Comparison of ENCODE assay signal across 20 cellular contexts in genomic region chr1:213977486-213977842, GRCh38. TPM values are rescaled to one million over a fixed set of nuclear protein-coding genes. Genes with fewer than 3 reads are reported as not detected.
DNase-seq lines count a peak whose midpoint lies in the region; ATAC-seq and TF ChIP-seq lines count a peak whose summit lies in the region.
"Had no signal": no experiment of that assay in that cellular context is flagged by ENCODE, and none has a peak within 500 bp of the region (broad histone marks: within the 10 kb centered on the region; RNA-seq: fewer than 3 reads in every experiment).

No MANE protein-coding gene starts in this region.

- H3K9me3 ChIP-seq in heart left ventricle = no peaks in the 10 kb centered on the region
- no peaks in the 10 kb centered on the region for H3K9me3 ChIP-seq in aorta (ENCODE audit: control insufficient read depth, low read length)
- H3K9me3 ChIP-seq in adrenal gland (replicated peaks in 1 of 3) = no peaks in the 10 kb centered on the region

- H3K27me3 ChIP-seq in heart left ventricle (peaks cover 0 to 48% (median 28%) of the 10 kb centered on the region in 9 donors), aorta (ENCODE audit: control insufficient read depth in 1 of 2, insufficient read depth in 2 of 2, low read length in 1 of 2) (no peaks in the 10 kb centered on the region), adrenal gland (peaks cover 3% of the 10 kb centered on the region)

- ATAC-seq in heart left ventricle = peak in 3 of 4 donors; percentile 83 to 85 (median 84)
- peak; percentile 71 for ATAC-seq in left lobe of liver
- ATAC-seq in aorta (ENCODE audit: low FRiP score) = peak; percentile 39
- ATAC-seq: naive thymus-derived CD4-positive, alpha-beta T cell had no signal

- 22 to 25% (median 24%) methylated on average over 7 of the region's 7 CpGs for WGBS in heart left ventricle, 4 donors
- WGBS in aorta, 2 donors = 24 to 31% methylated on average over 7 of the region's 7 CpGs
- 53 to 67% (median 62%) methylated on average over 6 to 7 of the region's 7 CpGs for WGBS in adrenal gland, 4 donors

- no peak for TF ChIP-seq POLR2A in heart left ventricle (IDR thresholded peaks at IDR 0.05)
- no peak for TF ChIP-seq POLR2A in adrenal gland (IDR thresholded peaks at IDR 0.05)

- intact Hi-C loops in heart left ventricle (cut with DNase I) (loop anchor here in 2 of 10 donors (5.0 to 10.0 kb wide), 2 partner anchors 410 to 413 kb away; no protein-coding TSS in a partner anchor), cardiac septum (cut with DNase I) (loop anchor here (5.0 kb wide), 1 partner anchor 410 kb away; no protein-coding TSS in a partner anchor), aorta (cut with DNase I) (no loop called here), adrenal gland (cut with DNase I) (no loop called here)

- no peak for TF ChIP-seq CTCF in heart left ventricle (IDR thresholded peaks at IDR 0.05)
- TF ChIP-seq CTCF in adrenal gland (IDR thresholded peaks at IDR 0.05) = no peak

- H3K36me3 ChIP-seq in heart left ventricle = no peaks in the 10 kb centered on the region
- no peaks in the 10 kb centered on the region for H3K36me3 ChIP-seq in aorta (ENCODE audit: control insufficient read depth in 1 of 2, insufficient read depth in 2 of 2, low read length in 1 of 2)
- H3K36me3 ChIP-seq in adrenal gland (replicated peaks in 1 of 2) = no peaks in the 10 kb centered on the region
- H3K36me3 ChIP-seq: BLaER1, cardiac muscle cell, WERI-Rb-1 had no signal

- H3K4me3 ChIP-seq in heart left ventricle (no peak overlapping the region), aorta (ENCODE audit: low read length in 2 of 2) (no peak overlapping the region), adrenal gland (no peak overlapping the region)
- H3K4me3 ChIP-seq: BLaER1, cardiac muscle cell, dorsolateral prefrontal cortex, SK-N-MC had no signal

- H3K4me1 ChIP-seq in heart left ventricle = peaks cover 0 to 8% (median under 1%) of the 10 kb centered on the region in 12 donors
- H3K4me1 ChIP-seq in aorta (ENCODE audit: control insufficient read depth in 1 of 2, insufficient read depth in 2 of 2, low read length in 2 of 2) = no peaks in the 10 kb centered on the region
- peaks cover 0 to 2% of the 10 kb centered on the region in 2 donors for H3K4me1 ChIP-seq in adrenal gland (replicated peaks in 1 of 2)

- no peak overlapping the region for H3K27ac ChIP-seq in heart left ventricle
- H3K27ac ChIP-seq in aorta (ENCODE audit: low read depth in 1 of 2, low read length in 2 of 2) = no peak overlapping the region
- H3K27ac ChIP-seq in adrenal gland = no peak overlapping the region
- H3K27ac ChIP-seq: BLaER1, cardiac muscle cell, epithelial cell of prostate, SK-N-MC, WERI-Rb-1 had no signal

- DNase-seq in heart left ventricle (no peak), cardiac septum (ENCODE audit: low spot score) (no peak), dermis blood vessel endothelial cell (peak; percentile 92), left lobe of liver (ENCODE audit: low spot score) (peak; percentile 89), aorta (no peak), adrenal gland (no peak), hippocampal formation (lab: John Stamatoyannopoulos, UW) (no peak), medulla oblongata (ENCODE audit: extremely low spot score) (no peak)
- DNase-seq: ACHN; Calu3; dorsolateral prefrontal cortex; H9; naive thymus-derived CD4-positive, alpha-beta T cell; WERI-Rb-1 had no signal

RNA-seq across cellular contexts. Expression of gene PROX1, which starts 10.3 kb away (rescaled TPM):
- 100 to 1,000 TPM in 4 of 9 donors, 10 to 100 TPM in 5; 44.6 to 145 (median 96.4) TPM for total RNA-seq in heart left ventricle
- 1 to 10 TPM; 6.9 to 9.8 TPM for polyA plus RNA-seq in heart left ventricle
- total RNA-seq in cardiac septum = 110 TPM
- 45.8 and 114 TPM in 2 replicates for total RNA-seq in dermis blood vessel endothelial cell
- 173 TPM for total RNA-seq in left lobe of liver
- 1 to 10 TPM; 2.5 to 2.6 TPM for total RNA-seq in aorta
- 1 to 10 TPM in 1 of 2 donors, not detected in 1; 1.5 TPM for polyA plus RNA-seq in aorta
- total RNA-seq in adrenal gland = 10 to 100 TPM; 16.1 to 91.7 (median 34.5) TPM
- 10 to 100 TPM in 1 of 3 donors, 1 to 10 TPM in 2; 2.6 to 13.5 (median 6.8) TPM for polyA plus RNA-seq in adrenal gland
- total RNA-seq: G401; naive thymus-derived CD4-positive, alpha-beta T cell; T-helper 2 cell treated with Interferon-gamma antibody and Interleukin-4, amounts not matched to agents 100 ng/mL and 5 ng/mL, for 36 hours had no signal
- polyA plus RNA-seq: naive thymus-derived CD4-positive, alpha-beta T cell had no signal

Comparison
In these comparisons a context has a peak if more than half of its experiments do, and no peak if none do; other contexts are left out.
1. DNase-seq: peak in dermis blood vessel endothelial cell (single experiment) and left lobe of liver (single experiment); none in heart left ventricle (0 of 5), cardiac septum (single experiment), aorta (0 of 2), adrenal gland (0 of 7), hippocampal formation (0 of 2) and medulla oblongata (single experiment).
2. RNA of gene PROX1, which starts 10.3 kb away (total RNA-seq): 173 TPM in left lobe of liver (single experiment), 110 TPM in cardiac septum (single experiment), 44.6 to 145 TPM in heart left ventricle, 45.8 to 114 TPM in dermis blood vessel endothelial cell and 16.1 to 91.7 TPM in adrenal gland; 2.5 to 2.6 TPM in aorta; every median in the first group is over 4 times any median in the second.
3. Peak in every context shown above with its lines, with median percentiles within 50 percentile points of each other: ATAC-seq.